13 cellular contexts compared by ENCODE assay signal in the genomic region with DNA sequence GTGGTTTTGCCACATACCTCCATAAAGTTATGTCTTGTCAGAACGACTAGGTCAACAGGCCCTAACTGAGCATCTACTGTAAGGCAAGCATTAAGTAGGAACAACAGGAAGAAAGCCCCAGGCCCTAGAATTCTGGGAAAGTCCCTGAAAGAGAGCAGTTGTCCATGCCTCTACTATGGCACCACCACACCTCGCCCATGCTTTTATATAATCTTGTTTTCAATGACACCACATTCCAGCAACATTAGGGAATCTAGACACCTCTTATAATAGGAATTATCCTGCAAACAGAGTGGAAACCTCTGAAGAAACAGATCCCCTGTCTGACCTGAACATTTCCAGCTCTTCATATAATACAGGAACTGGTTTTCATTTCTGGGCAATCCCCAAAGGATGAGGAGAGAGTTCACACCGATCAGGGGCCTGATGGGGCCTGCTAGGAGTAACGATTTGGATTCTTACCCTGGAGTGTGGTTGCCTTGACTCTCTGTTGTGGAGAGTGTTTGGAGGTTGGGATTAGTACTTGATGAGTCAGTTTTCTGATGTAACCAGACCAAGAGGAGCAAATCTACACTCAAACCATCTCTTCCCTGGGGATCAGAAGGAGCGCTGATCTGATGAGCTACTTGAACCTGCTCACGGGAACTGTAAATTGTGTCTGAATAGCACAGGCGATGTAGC. TPM values are rescaled to one million over a fixed set of nuclear protein-coding genes. Genes with fewer than 3 reads are reported as not detected.
DNase-seq lines count a peak whose midpoint lies in the region; ATAC-seq and TF ChIP-seq lines count a peak whose summit lies in the region.
"Had no signal": no experiment of that assay in that cellular context is flagged by ENCODE, and none has a peak within 500 bp of the region (broad histone marks: within the 10 kb centered on the region; RNA-seq: fewer than 3 reads in every experiment).

No MANE protein-coding gene starts in this region.

- H3K36me3 ChIP-seq in BLaER1 treated with 17β-estradiol and CSF1 and Interleukin-3, amounts not matched to agents 10 nM and 100 nM, result peaks cover 37 to 54% (median 48%) of the 10 kb centered on the region in 11 experiments
- H3K36me3 ChIP-seq in mesodermal cell (ENCODE audit: control insufficient read depth, insufficient read depth, low read length), result peaks cover 32% of the 10 kb centered on the region

- H3K27me3 ChIP-seq in BLaER1 treated with 17β-estradiol and CSF1 and Interleukin-3, amounts not matched to agents 10 nM and 100 nM, result no peaks in the 10 kb centered on the region
- H3K27me3 ChIP-seq: body of pancreas had no signal

- H3K9ac ChIP-seq in BLaER1 treated with 17β-estradiol and CSF1 and Interleukin-3, amounts not matched to agents 10 nM and 100 nM, result no peak overlapping the region

- no peak for ATAC-seq in GM21367 (IDR thresholded peaks at IDR 0.05; ENCODE audit: unreplicated experiment)
- ATAC-seq: body of pancreas had no signal

- in situ Hi-C loops in astrocyte of the spinal cord (cut with HindIII; ENCODE audit: low sequenced_read_pairs), result no loop called here

- H3K4me2 ChIP-seq in BLaER1 treated with 17β-estradiol and CSF1 and Interleukin-3, amounts not matched to agents 10 nM and 100 nM, result peak overlapping the region; percentile 35 to 88 (median 66)

- H3K9me3 ChIP-seq in BLaER1 treated with 17β-estradiol and CSF1 and Interleukin-3, amounts not matched to agents 10 nM and 100 nM (replicated peaks in 1 of 11), result no peaks in the 10 kb centered on the region
- H3K9me3 ChIP-seq in mesodermal cell (ENCODE audit: control insufficient read depth, low read length), result no peaks in the 10 kb centered on the region
- H3K9me3 ChIP-seq: body of pancreas, HAP-1 had no signal

- no peak for TF ChIP-seq CTCF in astrocyte of the spinal cord (IDR thresholded peaks at IDR 0.05; ENCODE audit: low read depth, low read length)

- H3K27ac ChIP-seq in BLaER1 treated with 17β-estradiol and CSF1 and Interleukin-3, amounts not matched to agents 10 nM and 100 nM, result no peak overlapping the region
- H3K27ac ChIP-seq in mesodermal cell (ENCODE audit: low read depth, low read length, severe bottlenecking), result peak overlapping the region; percentile 4
- H3K27ac ChIP-seq: body of pancreas had no signal

- peaks cover 46 to 67% (median 55%) of the 10 kb centered on the region in 10 experiments for H3K4me1 ChIP-seq in BLaER1 treated with 17β-estradiol and CSF1 and Interleukin-3, amounts not matched to agents 10 nM and 100 nM
- H3K4me1 ChIP-seq in mesodermal cell (ENCODE audit: control insufficient read depth, insufficient read depth, low read length, poor library complexity, severe bottlenecking), result peaks cover 14% of the 10 kb centered on the region
- H3K4me1 ChIP-seq: HAP-1 had no signal

- WGBS in mesodermal cell (ENCODE audit: insufficient coverage in 2 of 2), 2 experiments, result 94 to 98% methylated on average over 4 to 7 of the region's 7 CpGs

- DNase-seq in LHCN-M2 (ENCODE audit: low read depth) (peak; percentile 84), astrocyte of the spinal cord (ENCODE audit: low read depth, low spot score) (peak; percentile 86), NCI-H345 (lab: John Stamatoyannopoulos, UW) (no peak), anterior cingulate cortex (lab: John Stamatoyannopoulos, UW) (no peak)
- no peak for DNase-seq in activated CD4-positive, alpha-beta T cell treated with anti-CD3 and anti-CD28 coated beads for 4 hours
- DNase-seq: body of pancreas, DMS79 treated with DMSO at 0.1 percent for 48 hours, NCI-H2081 treated with DMSO at 0.1 percent for 48 hours had no signal

- H3K4me3 ChIP-seq in BLaER1 treated with 17β-estradiol and CSF1 and Interleukin-3, amounts not matched to agents 10 nM and 100 nM, result no peak overlapping the region
- H3K4me3 ChIP-seq in astrocyte of the spinal cord (ENCODE audit: low read depth, low read length) (no peak overlapping the region), mesodermal cell (ENCODE audit: extremely low read depth, insufficient read depth, low read length, poor library complexity, severe bottlenecking) (no peak overlapping the region)
- H3K4me3 ChIP-seq: body of pancreas, HAP-1, skin epidermis had no signal

- peaks cover 0 to 6% (median 0%) of the 10 kb centered on the region in 11 experiments; a peak in 2 of 22 replicates for H4K20me1 ChIP-seq in BLaER1 treated with 17β-estradiol and CSF1 and Interleukin-3, amounts not matched to agents 10 nM and 100 nM

RNA-seq across cellular contexts. Expression of gene CEP68, which starts 31.9 kb away (rescaled TPM):
- total RNA-seq in LHCN-M2 (2014; rRNA removed), result 8.4 and 10.3 TPM in 2 replicates
- polyA plus RNA-seq in LHCN-M2 (2012), result 4.1 TPM
- 11.8 TPM for polyA plus RNA-seq in mesodermal cell (2013, experiment 1 of 2)
- polyA plus RNA-seq in mesodermal cell (2013, experiment 2 of 2), result 11.2 TPM

RNA-seq across cellular contexts. Expression of gene SLC1A4, which starts 35.1 kb away (rescaled TPM):
- total RNA-seq in LHCN-M2 (2014; rRNA removed), result 2.8 and 4.0 TPM in 2 replicates
- 6.0 TPM for polyA plus RNA-seq in LHCN-M2 (2012)
- polyA plus RNA-seq in mesodermal cell (2013, experiment 1 of 2), result 10.3 TPM
- polyA plus RNA-seq in mesodermal cell (2013, experiment 2 of 2), result 8.1 TPM

Comparison
In these comparisons a context has a peak if more than half of its experiments do, and no peak if none do; other contexts are left out.
1. DNase-seq: peak in LHCN-M2 (single experiment) and astrocyte of the spinal cord (single experiment); none in NCI-H345 (single experiment), activated CD4-positive, alpha-beta T cell treated with anti-CD3 and anti-CD28 coated beads for 4 hours (0 of 2) and anterior cingulate cortex (0 of 58).